Comparison of ENCODE assay signal across 1 cellular context in the genomic region with DNA sequence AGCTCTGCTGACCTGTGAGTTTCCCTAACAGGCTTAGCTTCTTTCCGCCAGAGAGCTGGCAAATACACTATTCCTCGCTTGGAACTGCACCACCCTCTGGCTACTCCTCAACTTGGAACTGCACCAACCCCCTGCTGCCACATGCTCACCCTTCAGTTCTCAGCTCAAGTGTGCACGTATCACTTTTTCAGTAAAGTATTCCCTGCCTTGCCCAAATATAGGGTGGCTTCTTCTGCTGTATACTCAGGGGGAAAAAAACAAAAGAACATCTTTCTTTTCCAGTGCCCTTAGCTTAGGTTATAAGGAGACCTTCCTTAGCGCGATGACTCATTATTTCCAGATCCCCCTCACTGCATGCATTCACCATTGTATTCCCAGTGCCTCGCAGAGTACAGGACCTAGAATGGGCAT.
TF ChIP-seq lines count a peak whose summit lies in the region.

No MANE protein-coding gene starts in this region.

TF ChIP-seq in IMR-90, 13 proteins besides CTCF, POLR2A, EP300 and RAD21:
- TF ChIP-seq CEBPB (IDR thresholded peaks at IDR 0.05; ENCODE audit: low read depth, low read length) (no peak), FOS (IDR thresholded peaks at IDR 0.05; ENCODE audit: low read depth, low read length) (no peak), CHD1 (IDR thresholded peaks at IDR 0.05; ENCODE audit: low read depth, low read length) (no peak), RCOR1 (IDR thresholded peaks at IDR 0.05; ENCODE audit: insufficient replicate concordance, low read length) (no peak), RFX5 (IDR thresholded peaks at IDR 0.05; ENCODE audit: low read depth, low read length) (no peak), SMC3 (IDR thresholded peaks at IDR 0.05; ENCODE audit: low read depth, low read length) (no peak), ELK1 (IDR thresholded peaks at IDR 0.05; ENCODE audit: borderline replicate concordance, low read depth, low read length) (no peak)
- TF ChIP-seq, protein P1, sequence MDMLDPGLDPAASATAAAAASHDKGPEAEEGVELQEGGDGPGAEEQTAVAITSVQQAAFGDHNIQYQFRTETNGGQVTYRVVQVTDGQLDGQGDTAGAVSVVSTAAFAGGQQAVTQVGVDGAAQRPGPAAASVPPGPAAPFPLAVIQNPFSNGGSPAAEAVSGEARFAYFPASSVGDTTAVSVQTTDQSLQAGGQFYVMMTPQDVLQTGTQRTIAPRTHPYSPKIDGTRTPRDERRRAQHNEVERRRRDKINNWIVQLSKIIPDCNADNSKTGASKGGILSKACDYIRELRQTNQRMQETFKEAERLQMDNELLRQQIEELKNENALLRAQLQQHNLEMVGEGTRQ (IDR thresholded peaks at IDR 0.05; ENCODE audit: low read depth, low read length), result no peak
